In the genomic region with DNA sequence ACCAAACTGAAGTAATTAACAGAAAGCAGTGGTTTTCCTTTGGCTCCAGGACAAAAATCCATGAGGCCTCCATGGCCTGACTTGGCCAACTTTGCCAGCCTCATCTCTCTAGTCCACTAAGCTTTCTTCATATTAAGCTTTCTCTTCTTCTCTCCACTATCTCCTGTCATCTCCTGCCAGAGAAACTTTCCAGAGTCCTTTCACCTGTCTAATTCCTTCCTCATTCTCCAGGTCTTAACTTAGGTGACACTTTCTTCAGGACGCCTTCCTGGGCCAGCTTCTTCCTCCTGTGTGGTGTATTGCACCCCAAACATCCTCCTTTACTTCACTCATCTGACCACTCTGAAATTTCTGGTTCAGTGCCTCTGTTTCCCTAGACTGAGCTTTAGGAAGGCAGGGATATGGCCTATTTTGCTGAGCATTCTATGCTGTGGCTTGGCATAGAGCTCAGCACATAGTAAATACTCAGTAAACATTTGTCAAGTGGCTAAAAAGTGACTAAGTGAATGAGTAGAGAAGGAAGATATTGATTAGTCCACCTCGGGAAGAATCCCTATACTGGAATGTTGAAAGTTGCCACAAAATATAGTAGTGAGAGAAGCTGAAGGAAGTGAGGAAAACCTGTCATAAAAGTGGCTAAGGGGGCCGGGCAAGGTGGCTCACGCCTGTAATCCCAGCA, we compare ENCODE assay signal across 3 cellular contexts.
TF ChIP-seq lines count a peak whose summit lies in the region.

No MANE protein-coding gene starts in this region.

TF ChIP-seq in SK-N-SH treated with all-trans-retinoic acid at 6 μM for 48 hours, 23 proteins besides CTCF, POLR2A, EP300 and RAD21:
- TF ChIP-seq ZNF70 (CRISPR knock-in tag; IDR thresholded peaks at IDR 0.05) (peak; percentile 15; the same call in 1 of the 2 replicates), TCF4 (CRISPR knock-in tag; IDR thresholded peaks at IDR 0.05; ENCODE audit: borderline replicate concordance) (no peak), CSDC2 (CRISPR knock-in tag; IDR thresholded peaks at IDR 0.05) (no peak), TOX (CRISPR knock-in tag; IDR thresholded peaks at IDR 0.05; ENCODE audit: borderline replicate concordance) (no peak)
TF ChIP-seq in SK-N-SH treated with all-trans-retinoic acid at 6 μM for 48 hours: peak in this region for 1.

TF ChIP-seq in SK-N-SH, 30 proteins besides CTCF, POLR2A, EP300 and RAD21:
- TF ChIP-seq, protein P1, sequence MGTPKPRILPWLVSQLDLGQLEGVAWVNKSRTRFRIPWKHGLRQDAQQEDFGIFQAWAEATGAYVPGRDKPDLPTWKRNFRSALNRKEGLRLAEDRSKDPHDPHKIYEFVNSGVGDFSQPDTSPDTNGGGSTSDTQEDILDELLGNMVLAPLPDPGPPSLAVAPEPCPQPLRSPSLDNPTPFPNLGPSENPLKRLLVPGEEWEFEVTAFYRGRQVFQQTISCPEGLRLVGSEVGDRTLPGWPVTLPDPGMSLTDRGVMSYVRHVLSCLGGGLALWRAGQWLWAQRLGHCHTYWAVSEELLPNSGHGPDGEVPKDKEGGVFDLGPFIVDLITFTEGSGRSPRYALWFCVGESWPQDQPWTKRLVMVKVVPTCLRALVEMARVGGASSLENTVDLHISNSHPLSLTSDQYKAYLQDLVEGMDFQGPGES (IDR thresholded peaks at IDR 0.05; ENCODE audit: low read depth, low read length), result no peak
- TF ChIP-seq ELF1 (IDR thresholded peaks at IDR 0.05), result no peak
- TF ChIP-seq, protein P2, sequence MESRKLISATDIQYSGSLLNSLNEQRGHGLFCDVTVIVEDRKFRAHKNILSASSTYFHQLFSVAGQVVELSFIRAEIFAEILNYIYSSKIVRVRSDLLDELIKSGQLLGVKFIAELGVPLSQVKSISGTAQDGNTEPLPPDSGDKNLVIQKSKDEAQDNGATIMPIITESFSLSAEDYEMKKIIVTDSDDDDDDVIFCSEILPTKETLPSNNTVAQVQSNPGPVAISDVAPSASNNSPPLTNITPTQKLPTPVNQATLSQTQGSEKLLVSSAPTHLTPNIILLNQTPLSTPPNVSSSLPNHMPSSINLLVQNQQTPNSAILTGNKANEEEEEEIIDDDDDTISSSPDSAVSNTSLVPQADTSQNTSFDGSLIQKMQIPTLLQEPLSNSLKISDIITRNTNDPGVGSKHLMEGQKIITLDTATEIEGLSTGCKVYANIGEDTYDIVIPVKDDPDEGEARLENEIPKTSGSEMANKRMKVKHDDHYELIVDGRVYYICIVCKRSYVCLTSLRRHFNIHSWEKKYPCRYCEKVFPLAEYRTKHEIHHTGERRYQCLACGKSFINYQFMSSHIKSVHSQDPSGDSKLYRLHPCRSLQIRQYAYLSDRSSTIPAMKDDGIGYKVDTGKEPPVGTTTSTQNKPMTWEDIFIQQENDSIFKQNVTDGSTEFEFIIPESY (IDR thresholded peaks at IDR 0.05; ENCODE audit: borderline replicate concordance, low read depth), result no peak
- TF ChIP-seq CHD2 (IDR thresholded peaks at IDR 0.05; ENCODE audit: low read length, partially characterized antibody), result no peak
- TF ChIP-seq GATA2 (CRISPR knock-in tag; IDR thresholded peaks at IDR 0.05), result no peak
- TF ChIP-seq MXI1 (IDR thresholded peaks at IDR 0.05; ENCODE audit: low read depth, low read length), result no peak
- no peak for TF ChIP-seq USF1 (IDR thresholded peaks at IDR 0.05; ENCODE audit: borderline replicate concordance, low read depth)
- TF ChIP-seq SMC3 (IDR thresholded peaks at IDR 0.05; ENCODE audit: low read depth, low read length), result no peak
- TF ChIP-seq TAF1 (IDR thresholded peaks at IDR 0.05; ENCODE audit: borderline replicate concordance, low read depth, low read length), result no peak
- no peak for TF ChIP-seq RFX5 (IDR thresholded peaks at IDR 0.05; ENCODE audit: low read length)
- TF ChIP-seq, protein P3, sequence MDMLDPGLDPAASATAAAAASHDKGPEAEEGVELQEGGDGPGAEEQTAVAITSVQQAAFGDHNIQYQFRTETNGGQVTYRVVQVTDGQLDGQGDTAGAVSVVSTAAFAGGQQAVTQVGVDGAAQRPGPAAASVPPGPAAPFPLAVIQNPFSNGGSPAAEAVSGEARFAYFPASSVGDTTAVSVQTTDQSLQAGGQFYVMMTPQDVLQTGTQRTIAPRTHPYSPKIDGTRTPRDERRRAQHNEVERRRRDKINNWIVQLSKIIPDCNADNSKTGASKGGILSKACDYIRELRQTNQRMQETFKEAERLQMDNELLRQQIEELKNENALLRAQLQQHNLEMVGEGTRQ (IDR thresholded peaks at IDR 0.05; ENCODE audit: borderline replicate concordance, low read depth, low read length), result no peak
- TF ChIP-seq, protein P4, sequence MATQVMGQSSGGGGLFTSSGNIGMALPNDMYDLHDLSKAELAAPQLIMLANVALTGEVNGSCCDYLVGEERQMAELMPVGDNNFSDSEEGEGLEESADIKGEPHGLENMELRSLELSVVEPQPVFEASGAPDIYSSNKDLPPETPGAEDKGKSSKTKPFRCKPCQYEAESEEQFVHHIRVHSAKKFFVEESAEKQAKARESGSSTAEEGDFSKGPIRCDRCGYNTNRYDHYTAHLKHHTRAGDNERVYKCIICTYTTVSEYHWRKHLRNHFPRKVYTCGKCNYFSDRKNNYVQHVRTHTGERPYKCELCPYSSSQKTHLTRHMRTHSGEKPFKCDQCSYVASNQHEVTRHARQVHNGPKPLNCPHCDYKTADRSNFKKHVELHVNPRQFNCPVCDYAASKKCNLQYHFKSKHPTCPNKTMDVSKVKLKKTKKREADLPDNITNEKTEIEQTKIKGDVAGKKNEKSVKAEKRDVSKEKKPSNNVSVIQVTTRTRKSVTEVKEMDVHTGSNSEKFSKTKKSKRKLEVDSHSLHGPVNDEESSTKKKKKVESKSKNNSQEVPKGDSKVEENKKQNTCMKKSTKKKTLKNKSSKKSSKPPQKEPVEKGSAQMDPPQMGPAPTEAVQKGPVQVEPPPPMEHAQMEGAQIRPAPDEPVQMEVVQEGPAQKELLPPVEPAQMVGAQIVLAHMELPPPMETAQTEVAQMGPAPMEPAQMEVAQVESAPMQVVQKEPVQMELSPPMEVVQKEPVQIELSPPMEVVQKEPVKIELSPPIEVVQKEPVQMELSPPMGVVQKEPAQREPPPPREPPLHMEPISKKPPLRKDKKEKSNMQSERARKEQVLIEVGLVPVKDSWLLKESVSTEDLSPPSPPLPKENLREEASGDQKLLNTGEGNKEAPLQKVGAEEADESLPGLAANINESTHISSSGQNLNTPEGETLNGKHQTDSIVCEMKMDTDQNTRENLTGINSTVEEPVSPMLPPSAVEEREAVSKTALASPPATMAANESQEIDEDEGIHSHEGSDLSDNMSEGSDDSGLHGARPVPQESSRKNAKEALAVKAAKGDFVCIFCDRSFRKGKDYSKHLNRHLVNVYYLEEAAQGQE (IDR thresholded peaks at IDR 0.05; ENCODE audit: low read depth, low read length), result no peak
- no peak for TF ChIP-seq TEAD4 (IDR thresholded peaks at IDR 0.05; ENCODE audit: borderline replicate concordance, insufficient read depth)
- TF ChIP-seq, protein P5, sequence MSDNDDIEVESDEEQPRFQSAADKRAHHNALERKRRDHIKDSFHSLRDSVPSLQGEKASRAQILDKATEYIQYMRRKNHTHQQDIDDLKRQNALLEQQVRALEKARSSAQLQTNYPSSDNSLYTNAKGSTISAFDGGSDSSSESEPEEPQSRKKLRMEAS (IDR thresholded peaks at IDR 0.05; ENCODE audit: low read depth), result no peak
- TF ChIP-seq MEF2A (IDR thresholded peaks at IDR 0.05; ENCODE audit: borderline replicate concordance, low read depth), result no peak
- no peak for TF ChIP-seq NFIC (IDR thresholded peaks at IDR 0.05; ENCODE audit: borderline replicate concordance)

TF ChIP-seq in H1, 55 proteins besides CTCF, POLR2A, EP300 and RAD21:
- TF ChIP-seq HDAC6 (IDR thresholded peaks at IDR 0.05; ENCODE audit: low read depth, low read length), result no peak
- no peak for TF ChIP-seq RFX5 (IDR thresholded peaks at IDR 0.05; ENCODE audit: borderline replicate concordance, low read depth, low read length)
- TF ChIP-seq, protein P3 (IDR thresholded peaks at IDR 0.05; ENCODE audit: low read length), result no peak
